24 cellular contexts compared by ENCODE assay signal in genomic region chr12:58095002-58095401, GRCh38.
DNase-seq lines count a peak whose midpoint lies in the region; ATAC-seq and TF ChIP-seq lines count a peak whose summit lies in the region.
"Had no signal": no experiment of that assay in that cellular context is flagged by ENCODE, and none has a peak within 500 bp of the region (broad histone marks: within the 10 kb centered on the region; RNA-seq: fewer than 3 reads in every experiment).

No MANE protein-coding gene starts in this region.

- H3K4me3 ChIP-seq in ascending aorta (no peak overlapping the region), GM23338 (no peak overlapping the region)
- H3K4me3 ChIP-seq: BLaER1, coronary artery, ovary, uterus had no signal

- H3K36me3 Mint-ChIP-seq in GM23338 (ENCODE audit: low read depth): no peaks in the 10 kb centered on the region; the same call in 2 of the 3 replicates
- H3K36me3 Mint-ChIP-seq: activated naive CD8-positive, alpha-beta T cell treated with anti-CD3 and anti-CD28 coated beads, Interleukin-2, amount 10 ng/mL, durations not matched to agents 7 days and 5 days; brain; naive thymus-derived CD8-positive, alpha-beta T cell had no signal

- TF ChIP-seq CTCF in ascending aorta (IDR thresholded peaks at IDR 0.05) (no peak), GM23338 (conservative IDR thresholded peaks at IDR 0.05; ENCODE audit: low read depth in 2 of 2) (no peak)

- no peaks in the 10 kb centered on the region for H3K9me3 ChIP-seq in ascending aorta
- H3K9me3 ChIP-seq: BLaER1, Caco-2, ovary, uterus had no signal

- ATAC-seq in GM18505 (IDR thresholded peaks at IDR 0.05; ENCODE audit: unreplicated experiment): peak; percentile 82
- ATAC-seq in GM21360 (IDR thresholded peaks at IDR 0.05; ENCODE audit: unreplicated experiment): peak; percentile 71
- peak; percentile 39 for ATAC-seq in HG03060 (IDR thresholded peaks at IDR 0.05; ENCODE audit: low read depth, unreplicated experiment)
- no peak for ATAC-seq in left ventricle myocardium superior
- no peak for ATAC-seq in GM23338
- ATAC-seq: activated CD4-positive, alpha-beta T cell treated with anti-CD3 and anti-CD28 coated beads for 36 hours; HepG2; naive thymus-derived CD8-positive, alpha-beta T cell; PC-3; right cardiac atrium had no signal

- intact Hi-C loops in ascending aorta (cut with DNase I) (no loop called here), left ventricle myocardium superior (cut with micrococcal nuclease) (no loop called here)

- peaks cover 18% of the 10 kb centered on the region; the same call in 2 of the 3 replicates for H3K9me3 Mint-ChIP-seq in GM23338
- H3K9me3 Mint-ChIP-seq: activated naive CD8-positive, alpha-beta T cell treated with anti-CD3 and anti-CD28 coated beads, Interleukin-2, amount 10 ng/mL, durations not matched to agents 7 days and 5 days had no signal

- H3K4me1 ChIP-seq in ascending aorta (no peaks in the 10 kb centered on the region), GM23338 (ENCODE audit: insufficient read depth) (no peaks in the 10 kb centered on the region)
- H3K4me1 ChIP-seq: BLaER1, Caco-2, uterus had no signal

- no peaks in the 10 kb centered on the region for H3K4me1 Mint-ChIP-seq in GM23338
- H3K4me1 Mint-ChIP-seq: activated CD4-positive, alpha-beta T cell treated with anti-CD3 and anti-CD28 coated beads for 36 hours; activated naive CD8-positive, alpha-beta T cell treated with anti-CD3 and anti-CD28 coated beads, Interleukin-2, amount 10 ng/mL, durations not matched to agents 7 days and 5 days; brain had no signal

- no peak overlapping the region for H2AFZ ChIP-seq in GM23338

- no peak overlapping the region for H3K4me2 ChIP-seq in GM23338
- H3K4me2 ChIP-seq: BLaER1 had no signal

- H4K20me1 ChIP-seq in GM23338 (replicated peaks; ENCODE audit: insufficient read depth): no peaks in the 10 kb centered on the region
- H4K20me1 ChIP-seq: BLaER1 had no signal

- H3K27ac ChIP-seq in ascending aorta: no peak overlapping the region
- no peak overlapping the region for H3K27ac ChIP-seq in GM23338 (ENCODE audit: low read depth)
- H3K27ac ChIP-seq: BLaER1, coronary artery, ovary, uterus had no signal

- H3F3A ChIP-seq in GM23338 (replicated peaks; ENCODE audit: low read depth): no peaks in the 10 kb centered on the region

- peak; percentile 63 for DNase-seq in T1000 (lab: John Stamatoyannopoulos, UW)
- no peak for DNase-seq in ascending aorta (ENCODE audit: low spot score in 2 of 2)
- DNase-seq in left ventricle myocardium superior: no peak
- no peak for DNase-seq in GM23338 (ENCODE audit: low spot score)
- no peak for DNase-seq in NCI-H748 treated with DMSO at 0.1 percent for 48 hours (lab: John Stamatoyannopoulos, UW)
- DNase-seq: activated CD4-positive, alpha-beta T cell treated with anti-CD3 and anti-CD28 coated beads for 36 hours; activated naive CD8-positive, alpha-beta T cell treated with anti-CD3 and anti-CD28 coated beads, Interleukin-2, amount 10 ng/mL, durations not matched to agents 7 days and 5 days; Caco-2; head of caudate nucleus; naive thymus-derived CD8-positive, alpha-beta T cell; NCI-H146; ovary; PC-3; right cardiac atrium; SHP77 treated with DMSO at 0.1 percent for 48 hours; stimulated activated CD8-positive, alpha-beta memory T cell treated with anti-CD3 and anti-CD28 coated beads, Interleukin-4, amount 100 ng/mL, for 48 hours; uterus had no signal

- peaks cover 18% of the 10 kb centered on the region for H3K9me2 ChIP-seq in GM23338 (ENCODE audit: insufficient read depth)

- peaks cover 2% of the 10 kb centered on the region for H3K27me3 Mint-ChIP-seq in GM23338 (ENCODE audit: insufficient read depth, low read depth, poor library complexity)
- H3K27me3 Mint-ChIP-seq: activated naive CD8-positive, alpha-beta T cell treated with anti-CD3 and anti-CD28 coated beads, Interleukin-2, amount 10 ng/mL, durations not matched to agents 7 days and 5 days had no signal

- H3K79me2 ChIP-seq in GM23338 (replicated peaks; ENCODE audit: insufficient read depth): no peaks in the 10 kb centered on the region

- no peaks in the 10 kb centered on the region for H3K27me3 ChIP-seq in ascending aorta
- no peaks in the 10 kb centered on the region for H3K27me3 ChIP-seq in GM23338 (ENCODE audit: insufficient read depth)
- H3K27me3 ChIP-seq: BLaER1, ovary, uterus had no signal

- no peak overlapping the region for H3K4me3 Mint-ChIP-seq in GM23338
- H3K4me3 Mint-ChIP-seq: activated CD4-positive, alpha-beta T cell treated with anti-CD3 and anti-CD28 coated beads for 36 hours; activated naive CD8-positive, alpha-beta T cell treated with anti-CD3 and anti-CD28 coated beads, Interleukin-2, amount 10 ng/mL, durations not matched to agents 7 days and 5 days; brain; naive thymus-derived CD8-positive, alpha-beta T cell had no signal

- no peaks in the 10 kb centered on the region for H3K36me3 ChIP-seq in ascending aorta
- H3K36me3 ChIP-seq in GM23338 (ENCODE audit: insufficient read depth): no peaks in the 10 kb centered on the region
- H3K36me3 ChIP-seq: BLaER1, ovary, uterus had no signal

- no peak overlapping the region for H3K27ac Mint-ChIP-seq in GM23338
- H3K27ac Mint-ChIP-seq: activated CD4-positive, alpha-beta T cell treated with anti-CD3 and anti-CD28 coated beads for 36 hours; activated naive CD8-positive, alpha-beta T cell treated with anti-CD3 and anti-CD28 coated beads, Interleukin-2, amount 10 ng/mL, durations not matched to agents 7 days and 5 days; brain; naive thymus-derived CD8-positive, alpha-beta T cell had no signal

- no peak for TF ChIP-seq POLR2A in GM18505 (IDR thresholded peaks at IDR 0.05; ENCODE audit: borderline replicate concordance, extremely low read depth, insufficient read depth, insufficient read length)

TF ChIP-seq in GM23338, 12 proteins besides CTCF, POLR2A, EP300 and RAD21 (continues in another document):
- TF ChIP-seq STAT1 (IDR thresholded peaks at IDR 0.05; ENCODE audit: unreplicated experiment): no peak
- TF ChIP-seq JUNB (IDR thresholded peaks at IDR 0.05; ENCODE audit: unreplicated experiment): no peak
- no peak for TF ChIP-seq EZH2 (IDR thresholded peaks at IDR 0.05; ENCODE audit: low read depth, unreplicated experiment)
- no peak for TF ChIP-seq REST (IDR thresholded peaks at IDR 0.05; ENCODE audit: unreplicated experiment)
- no peak for TF ChIP-seq POLR2AphosphoS5 (IDR thresholded peaks at IDR 0.05; ENCODE audit: low read depth)
- TF ChIP-seq EZH2phosphoT487 (IDR thresholded peaks at IDR 0.05; ENCODE audit: unreplicated experiment): no peak

Comparison
In these comparisons a context has a peak if more than half of its experiments do, and no peak if none do; other contexts are left out.
1. ATAC-seq: peak in GM18505 (single experiment), GM21360 (single experiment) and HG03060 (single experiment); none in left ventricle myocardium superior (single experiment) and GM23338 (single experiment).